Comparison of ENCODE assay signal across 8 cellular contexts in the genomic region with DNA sequence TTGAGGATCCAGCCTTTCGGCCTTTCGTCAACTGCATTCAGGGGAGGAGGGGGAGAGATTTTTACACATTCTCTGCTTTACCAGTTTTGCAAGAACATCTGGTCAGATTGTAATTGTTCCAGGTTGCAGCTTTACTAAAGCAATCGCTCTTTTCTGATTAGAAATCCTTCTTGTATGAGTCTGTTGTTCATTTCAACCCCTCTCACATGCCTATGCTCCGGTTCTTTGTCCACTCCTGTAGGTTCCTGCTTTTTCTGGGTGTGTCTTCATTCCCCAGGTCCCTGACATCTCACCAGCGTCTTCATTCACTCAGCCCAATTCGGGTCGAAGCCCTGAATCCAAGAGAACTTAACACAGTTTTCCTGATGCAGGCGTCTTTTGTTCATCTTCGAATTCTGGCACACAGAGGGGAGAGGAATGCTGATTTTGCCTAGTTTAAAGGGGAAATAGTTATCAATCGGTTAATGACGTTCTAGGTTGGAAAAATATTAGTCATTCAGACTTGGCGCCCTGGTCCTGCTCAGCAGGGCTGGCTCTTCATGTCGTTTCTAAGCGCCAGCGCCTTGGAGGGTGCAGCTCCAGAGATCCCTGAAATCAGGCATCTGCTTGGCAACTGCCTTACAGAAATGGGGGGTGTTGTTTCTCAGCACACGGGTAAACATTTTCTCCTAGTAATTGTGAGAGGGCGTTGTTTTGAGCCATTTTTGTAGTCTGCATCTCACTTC. TPM values are rescaled to one million over a fixed set of nuclear protein-coding genes. Genes with fewer than 3 reads are reported as not detected.
A peak's percentile ranks its signal among the peaks of the same experiment; 100 is the strongest.
DNase-seq lines count a peak whose midpoint lies in the region; ATAC-seq, FAIRE-seq and TF ChIP-seq lines count a peak whose summit lies in the region.

No MANE protein-coding gene starts in this region.

- no peaks in the 10 kb centered on the region for H3K9me3 Mint-ChIP-seq in activated CD8-positive, alpha-beta memory T cell treated with anti-CD3 and anti-CD28 coated beads, Interleukin-2, amount 10 ng/mL, durations not matched to agents 7 days and 5 days (ENCODE audit: low read depth)
- H3K9me3 Mint-ChIP-seq in type B pancreatic cell: no peaks in the 10 kb centered on the region

- ATAC-seq in activated CD8-positive, alpha-beta memory T cell treated with anti-CD3 and anti-CD28 coated beads, Interleukin-2, amount 10 ng/mL, durations not matched to agents 7 days and 5 days: no peak
- ATAC-seq in lower lobe of right lung (no peak), GM18520 (IDR thresholded peaks at IDR 0.05; ENCODE audit: unreplicated experiment) (no peak), GM21529 (IDR thresholded peaks at IDR 0.05; ENCODE audit: unreplicated experiment) (no peak)

- H3K4me1 Mint-ChIP-seq in activated CD8-positive, alpha-beta memory T cell treated with anti-CD3 and anti-CD28 coated beads, Interleukin-2, amount 10 ng/mL, durations not matched to agents 7 days and 5 days: peaks cover 29% of the 10 kb centered on the region
- peaks cover 27% of the 10 kb centered on the region for H3K4me1 Mint-ChIP-seq in type B pancreatic cell (ENCODE audit: unreplicated experiment)

- no peaks in the 10 kb centered on the region for H3K9me3 ChIP-seq in lower lobe of right lung

- peak overlapping the region; percentile 28 for H3K27ac ChIP-seq in lower lobe of right lung

- H3K4me1 ChIP-seq in lower lobe of right lung: peaks cover 6% of the 10 kb centered on the region

- peak overlapping the region; percentile 72 for H3K4me3 Mint-ChIP-seq in activated CD8-positive, alpha-beta memory T cell treated with anti-CD3 and anti-CD28 coated beads, Interleukin-2, amount 10 ng/mL, durations not matched to agents 7 days and 5 days
- H3K4me3 Mint-ChIP-seq in type B pancreatic cell: peak overlapping the region; percentile 87

- TF ChIP-seq CTCF in bronchial epithelial cell (IDR thresholded peaks at IDR 0.05; ENCODE audit: insufficient read depth, low read length, severe bottlenecking) (no peak), lower lobe of right lung (IDR thresholded peaks at IDR 0.05) (no peak), type B pancreatic cell (conservative IDR thresholded peaks at IDR 0.05) (no peak)

- intact Hi-C loops in lower lobe of right lung (cut with DNase I): no loop called here

- no peak for FAIRE-seq in bronchial epithelial cell (lab: Jason Lieb, UNC)

- no peaks in the 10 kb centered on the region for H3K27me3 Mint-ChIP-seq in activated CD8-positive, alpha-beta memory T cell treated with anti-CD3 and anti-CD28 coated beads, Interleukin-2, amount 10 ng/mL, durations not matched to agents 7 days and 5 days
- H3K27me3 Mint-ChIP-seq in type B pancreatic cell: no peaks in the 10 kb centered on the region

- H3K27ac Mint-ChIP-seq in activated CD8-positive, alpha-beta memory T cell treated with anti-CD3 and anti-CD28 coated beads, Interleukin-2, amount 10 ng/mL, durations not matched to agents 7 days and 5 days: peak overlapping the region; percentile 83
- H3K27ac Mint-ChIP-seq in type B pancreatic cell: peak overlapping the region; percentile 87

- DNase-seq in activated CD8-positive, alpha-beta memory T cell treated with anti-CD3 and anti-CD28 coated beads, Interleukin-2, amount 10 ng/mL, durations not matched to agents 7 days and 5 days: no peak
- no peak for DNase-seq in activated CD8-positive, alpha-beta memory T cell treated with anti-CD3 and anti-CD28 coated beads, Interleukin-2, amount 50 U/mL, for 48 hours
- DNase-seq in bronchial epithelial cell (ENCODE audit: low read depth): peak; percentile 39
- DNase-seq in lower lobe of right lung: no peak
- no peak for DNase-seq in type B pancreatic cell (ENCODE audit: extremely low spot score, unreplicated experiment)
- no peak for DNase-seq in stimulated activated CD4-positive, alpha-beta T cell treated with anti-CD3 and anti-CD28 coated beads, Interleukin-2, amount 100 ng/mL, for 24 hours

- CTCF ChIA-PET in activated CD8-positive, alpha-beta memory T cell treated with anti-CD3 and anti-CD28 coated beads, Interleukin-2, amount 10 ng/mL, durations not matched to agents 7 days and 5 days (lab: Charles Lee): interaction anchor here (0.8 to 2.5 kb wide), 6 partner anchors 24 to 336 kb away, joined by 3 to 11 read pairs (median 4); no protein-coding TSS in a partner anchor

- H3K36me3 ChIP-seq in bronchial epithelial cell (ENCODE audit: control insufficient read depth, insufficient read depth, low read length) (no peaks in the 10 kb centered on the region), lower lobe of right lung (no peaks in the 10 kb centered on the region)

- H3K4me3 ChIP-seq in bronchial epithelial cell (ENCODE audit: low read depth, low read length) (peak overlapping the region; percentile 59), lower lobe of right lung (peak overlapping the region; percentile 67)

- no peaks in the 10 kb centered on the region for H3K27me3 ChIP-seq in bronchial epithelial cell (ENCODE audit: control insufficient read depth, insufficient read depth, low read length)
- H3K27me3 ChIP-seq in lower lobe of right lung (ENCODE audit: low read depth): no peaks in the 10 kb centered on the region

- peaks cover 4% of the 10 kb centered on the region for H3K36me3 Mint-ChIP-seq in activated CD8-positive, alpha-beta memory T cell treated with anti-CD3 and anti-CD28 coated beads, Interleukin-2, amount 10 ng/mL, durations not matched to agents 7 days and 5 days
- peaks cover 4% of the 10 kb centered on the region for H3K36me3 Mint-ChIP-seq in type B pancreatic cell

RNA-seq across cellular contexts. Expression of a gene that starts 1.1 kb away (rescaled TPM):
- total RNA-seq in activated CD8-positive, alpha-beta memory T cell treated with anti-CD3 and anti-CD28 coated beads, Interleukin-2, amount 10 ng/mL, durations not matched to agents 7 days and 5 days: 1 to 10 TPM; 1.6 to 2.9 TPM
- total RNA-seq in bronchial epithelial cell: 2.4 and 5.5 TPM in 2 replicates
- 3.8 TPM for total RNA-seq in lower lobe of right lung
- total RNA-seq in type B pancreatic cell (ENCODE audit: low replicate concordance): 12.4 and 22.9 TPM in 2 replicates
